Comparison of ENCODE assay signal across 7 cellular contexts in genomic region chr2:15884790-15885189, GRCh38. TPM values are rescaled to one million over a fixed set of nuclear protein-coding genes. Genes with fewer than 3 reads are reported as not detected.
"Had no signal": no experiment of that assay in that cellular context is flagged by ENCODE, and none has a peak within 500 bp of the region (broad histone marks: within the 10 kb centered on the region; RNA-seq: fewer than 3 reads in every experiment).

No MANE protein-coding gene starts in this region.

- DNase-seq: IMR-90 had no signal

- H3K27ac Mint-ChIP-seq: IgD-negative memory B cell had no signal

- H3K4me3 ChIP-seq: K562 had no signal

- ATAC-seq: HepG2, K562 had no signal

- H3K4me1 Mint-ChIP-seq: IgD-negative memory B cell had no signal

- H3K27ac ChIP-seq: HL-60 had no signal

- H3K4me3 Mint-ChIP-seq: IgD-negative memory B cell had no signal

- H3K36me3 Mint-ChIP-seq: IgD-negative memory B cell had no signal

RNA-seq across cellular contexts. Expression of gene MYCN, which starts 55.6 kb away (rescaled TPM):
- total RNA-seq: HepG2, HT-29, HT1080, IMR-90, K562 had no signal
- polyA plus RNA-seq: HepG2, IgD-negative memory B cell, IMR-90, K562 had no signal
